ENCODE assay signal across 23 cellular contexts in genomic region chr6:156928972-156929371, GRCh38.
"Had no signal": no experiment of that assay in that cellular context is flagged by ENCODE, and none has a peak within 500 bp of the region (broad histone marks: within the 10 kb centered on the region; RNA-seq: fewer than 3 reads in every experiment).

No MANE protein-coding gene starts in this region.

- H3K36me3 Mint-ChIP-seq: natural killer cell, WTC11 had no signal

- ATAC-seq: gastroesophageal sphincter, heart left ventricle, left ventricle myocardium superior, WTC11 had no signal

- H3K27ac ChIP-seq: coronary artery, epithelial cell of prostate, gastroesophageal sphincter, heart left ventricle, SJSA1, suprapubic skin, tibial nerve had no signal

- H3K27ac Mint-ChIP-seq: endodermal cell, mesothelial cell of epicardium, WTC11 had no signal

- H3K27me3 ChIP-seq: gastroesophageal sphincter, heart left ventricle, SJSA1, suprapubic skin, tibial nerve had no signal

- H3K9me3 ChIP-seq: gastroesophageal sphincter, heart left ventricle, SJSA1, suprapubic skin, tibial nerve had no signal

- H3K27me3 Mint-ChIP-seq: activated naive CD8-positive, alpha-beta T cell treated with anti-CD3 and anti-CD28 coated beads, Interleukin-2, amount 10 ng/mL, durations not matched to agents 7 days and 5 days; progenitor cell of endocrine pancreas had no signal

- H3K9me3 Mint-ChIP-seq: activated naive CD8-positive, alpha-beta T cell treated with anti-CD3 and anti-CD28 coated beads, Interleukin-2, amount 10 ng/mL, durations not matched to agents 7 days and 5 days; endodermal cell; natural killer cell; WTC11 had no signal

- DNase-seq: activated effector memory CD4-positive, alpha-beta T cell treated with anti-CD3 and anti-CD28 coated beads, Interleukin-2, amount 50 U/mL, for 16 hours; activated naive CD8-positive, alpha-beta T cell treated with anti-CD3 and anti-CD28 coated beads, Interleukin-2, amount 10 ng/mL, durations not matched to agents 7 days and 5 days; amygdala; endodermal cell; heart left ventricle; left ventricle myocardium superior; mammary epithelial cell; natural killer cell; retina; stimulated activated CD4-positive, alpha-beta T cell treated with anti-CD3 and anti-CD28 coated beads, Interleukin-2, amount 100 ng/mL, for 48 hours; stimulated activated CD8-positive, alpha-beta memory T cell treated with anti-CD3 and anti-CD28 coated beads, Interleukin-4, amount 100 ng/mL, for 48 hours; stimulated activated naive CD4-positive, alpha-beta T cell treated with Interleukin-2 at 50 U/mL for 16 hours; T-helper 1 cell; T1000 had no signal

- H3K4me3 Mint-ChIP-seq: activated naive CD8-positive, alpha-beta T cell treated with anti-CD3 and anti-CD28 coated beads, Interleukin-2, amount 10 ng/mL, durations not matched to agents 7 days and 5 days; endodermal cell; mesothelial cell of epicardium; natural killer cell; WTC11 had no signal
